ENCODE assay signal across 1 cellular context in genomic region chr12:65948320-65949008, GRCh38.
TF ChIP-seq lines count a peak whose summit lies in the region.

No MANE protein-coding gene starts in this region.

TF ChIP-seq in A549, 52 proteins besides CTCF, POLR2A, EP300 and RAD21 (continued from another document):
- TF ChIP-seq, protein P1, sequence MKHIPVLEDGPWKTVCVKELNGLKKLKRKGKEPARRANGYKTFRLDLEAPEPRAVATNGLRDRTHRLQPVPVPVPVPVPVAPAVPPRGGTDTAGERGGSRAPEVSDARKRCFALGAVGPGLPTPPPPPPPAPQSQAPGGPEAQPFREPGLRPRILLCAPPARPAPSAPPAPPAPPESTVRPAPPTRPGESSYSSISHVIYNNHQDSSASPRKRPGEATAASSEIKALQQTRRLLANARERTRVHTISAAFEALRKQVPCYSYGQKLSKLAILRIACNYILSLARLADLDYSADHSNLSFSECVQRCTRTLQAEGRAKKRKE (CRISPR knock-in tag; IDR thresholded peaks at IDR 0.05; ENCODE audit: low read depth) = peak; percentile 5; the same call in 1 of the 2 replicates
- peak; percentile 39; the same call in 1 of the 2 replicates for TF ChIP-seq JUNB (IDR thresholded peaks at IDR 0.05)
- TF ChIP-seq CEBPB (IDR thresholded peaks at IDR 0.05) = 0 out of 4 replicates have a peak, but pooled peaks of 1 of the 2 experiments have one; percentile 8
- no peak for TF ChIP-seq ZC3H11A (IDR thresholded peaks at IDR 0.05)
- no peak for TF ChIP-seq FOSB (CRISPR knock-in tag; IDR thresholded peaks at IDR 0.05)
- no peak for TF ChIP-seq ZFP36 (IDR thresholded peaks at IDR 0.05; ENCODE audit: borderline replicate concordance, partially characterized antibody)
- TF ChIP-seq, protein P2, sequence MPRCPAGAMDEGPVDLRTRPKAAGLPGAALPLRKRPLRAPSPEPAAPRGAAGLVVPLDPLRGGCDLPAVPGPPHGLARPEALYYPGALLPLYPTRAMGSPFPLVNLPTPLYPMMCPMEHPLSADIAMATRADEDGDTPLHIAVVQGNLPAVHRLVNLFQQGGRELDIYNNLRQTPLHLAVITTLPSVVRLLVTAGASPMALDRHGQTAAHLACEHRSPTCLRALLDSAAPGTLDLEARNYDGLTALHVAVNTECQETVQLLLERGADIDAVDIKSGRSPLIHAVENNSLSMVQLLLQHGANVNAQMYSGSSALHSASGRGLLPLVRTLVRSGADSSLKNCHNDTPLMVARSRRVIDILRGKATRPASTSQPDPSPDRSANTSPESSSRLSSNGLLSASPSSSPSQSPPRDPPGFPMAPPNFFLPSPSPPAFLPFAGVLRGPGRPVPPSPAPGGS (IDR thresholded peaks at IDR 0.05) = no peak
- TF ChIP-seq SREBF2 (IDR thresholded peaks at IDR 0.05) = no peak
- no peak for TF ChIP-seq HDAC2 (IDR thresholded peaks at IDR 0.05)
- TF ChIP-seq RNF2 (IDR thresholded peaks at IDR 0.05; ENCODE audit: borderline replicate concordance, low read depth) = no peak
